In genomic region chr5:147452137-147452838, GRCh38 we compare ENCODE assay signal across 8 cellular contexts. TPM values are rescaled to one million over a fixed set of nuclear protein-coding genes. Genes with fewer than 3 reads are reported as not detected.
A peak's percentile ranks its signal among the peaks of the same experiment; 100 is the strongest.
DNase-seq lines count a peak whose midpoint lies in the region; ATAC-seq lines count a peak whose summit lies in the region.

No MANE protein-coding gene starts in this region.

- DNase-seq in activated naive CD4-positive, alpha-beta T cell treated with Interleukin-2 at 50 U/mL for 16 hours: no peak
- DNase-seq in astrocyte of the hippocampus (ENCODE audit: low read depth, low spot score) (peak; percentile 55), memory B cell (ENCODE audit: low spot score in 2 of 2) (no peak), putamen (ENCODE audit: low spot score) (no peak), CD1c-positive myeloid dendritic cell (ENCODE audit: extremely low spot score) (no peak), left colon (no peak)

- peak overlapping the region; percentile 70 for H3K27ac ChIP-seq in urinary bladder (ENCODE audit: low read depth)

- 19% methylated on average over 27 of the region's 27 CpGs for WGBS in urinary bladder

- H3K4me1 Mint-ChIP-seq in activated naive CD4-positive, alpha-beta T cell treated with anti-CD3 and anti-CD28 coated beads, Interleukin-2, amount 50 U/mL, for 24 hours: peaks cover 11% of the 10 kb centered on the region
- no peaks in the 10 kb centered on the region for H3K4me1 Mint-ChIP-seq in memory B cell

- H3K4me1 ChIP-seq in urinary bladder (ENCODE audit: insufficient read depth): no peaks in the 10 kb centered on the region

- no peaks in the 10 kb centered on the region for H3K9me3 Mint-ChIP-seq in activated naive CD4-positive, alpha-beta T cell treated with anti-CD3 and anti-CD28 coated beads, Interleukin-2, amount 50 U/mL, for 24 hours
- peaks cover under 1% of the 10 kb centered on the region for H3K9me3 Mint-ChIP-seq in memory B cell

- H3K4me3 ChIP-seq in urinary bladder (ENCODE audit: low read depth, low read length): peak overlapping the region; percentile 87

- no peaks in the 10 kb centered on the region for H3K36me3 ChIP-seq in urinary bladder (ENCODE audit: insufficient read depth)

- no peaks in the 10 kb centered on the region for H3K36me3 Mint-ChIP-seq in activated naive CD4-positive, alpha-beta T cell treated with anti-CD3 and anti-CD28 coated beads, Interleukin-2, amount 50 U/mL, for 24 hours
- no peaks in the 10 kb centered on the region for H3K36me3 Mint-ChIP-seq in memory B cell

- H3K4me3 Mint-ChIP-seq in activated naive CD4-positive, alpha-beta T cell treated with anti-CD3 and anti-CD28 coated beads, Interleukin-2, amount 50 U/mL, for 24 hours: peak overlapping the region; percentile 33
- peak overlapping the region; percentile 43 for H3K4me3 Mint-ChIP-seq in memory B cell

- no peak overlapping the region for H3K27ac Mint-ChIP-seq in activated naive CD4-positive, alpha-beta T cell treated with anti-CD3 and anti-CD28 coated beads, Interleukin-2, amount 50 U/mL, for 24 hours
- no peak overlapping the region for H3K27ac Mint-ChIP-seq in memory B cell

- intact Hi-C loops in left colon (cut with DNase I, micrococcal nuclease): loop anchor here in 1 of 2 donors (5.0 to 10.0 kb wide), 2 partner anchors 53 to 105 kb away; no protein-coding TSS in a partner anchor

- peaks cover 45% of the 10 kb centered on the region for H3K27me3 Mint-ChIP-seq in activated naive CD4-positive, alpha-beta T cell treated with anti-CD3 and anti-CD28 coated beads, Interleukin-2, amount 50 U/mL, for 24 hours
- H3K27me3 Mint-ChIP-seq in memory B cell: peaks cover 20% of the 10 kb centered on the region

- ATAC-seq in memory B cell (ENCODE audit: low read depth): no peak
- no peak for ATAC-seq in left colon

RNA-seq across cellular contexts. Expression of gene DPYSL3, which starts 57.6 kb away (rescaled TPM):
- total RNA-seq in urinary bladder: 254 TPM
- polyA plus RNA-seq in urinary bladder: 287 TPM
- 10 to 100 TPM in 1 of 2 donors, 1 to 10 TPM in 1; 10.0 to 23.9 TPM for total RNA-seq in left colon

Comparison
In these comparisons a context has a peak if more than half of its experiments do, and no peak if none do; other contexts are left out.
1. RNA of gene DPYSL3, which starts 57.6 kb away (total RNA-seq): 254 TPM in urinary bladder (single experiment); 10.0 to 23.9 TPM in left colon; every median in the first group is over 10 times any median in the second.